20 cellular contexts compared by ENCODE assay signal in the genomic region with DNA sequence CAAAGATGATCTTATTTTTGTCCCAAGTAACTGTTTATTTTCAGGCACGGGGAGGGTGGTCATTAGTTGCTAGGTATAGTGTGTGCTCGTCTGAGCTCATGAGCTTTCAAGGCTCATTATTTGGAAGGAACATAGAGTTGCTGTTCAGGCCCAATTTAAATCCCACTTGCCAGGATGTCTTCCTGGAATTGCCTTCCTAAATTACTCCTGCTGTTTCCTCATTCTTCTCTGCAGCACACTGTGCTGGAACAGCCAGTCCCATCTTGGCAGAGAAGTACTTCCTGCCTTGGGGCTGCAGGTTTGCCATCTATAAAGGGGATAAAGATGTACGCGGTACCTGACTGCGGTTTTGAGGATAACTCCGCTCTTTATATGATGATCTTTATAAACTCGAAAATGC. TPM values are rescaled to one million over a fixed set of nuclear protein-coding genes. Genes with fewer than 3 reads are reported as not detected.
DNase-seq lines count a peak whose midpoint lies in the region; FAIRE-seq and TF ChIP-seq lines count a peak whose summit lies in the region.
"Had no signal": no experiment of that assay in that cellular context is flagged by ENCODE, and none has a peak within 500 bp of the region (broad histone marks: within the 10 kb centered on the region; RNA-seq: fewer than 3 reads in every experiment).

No MANE protein-coding gene starts in this region.

- no peak overlapping the region for H3K27ac ChIP-seq in keratinocyte (ENCODE audit: control insufficient read depth, insufficient read depth, low read length)
- H3K27ac ChIP-seq in prostate gland: peak overlapping the region; percentile 36 to 63
- H3K27ac ChIP-seq: foreskin keratinocyte, hepatocyte had no signal

- peak; percentile 36 for FAIRE-seq in keratinocyte (lab: Jason Lieb, UNC)
- FAIRE-seq: urothelium cell line had no signal

- POLR2A ChIA-PET in activated CD4-positive, alpha-beta memory T cell treated with anti-CD3 and anti-CD28 coated beads for 36 hours (lab: Charles Lee): no interaction called here

- no peaks in the 10 kb centered on the region for H3K36me3 ChIP-seq in NT2/D1 (ENCODE audit: insufficient read depth, insufficient read length, low read length)
- H3K36me3 ChIP-seq in keratinocyte (ENCODE audit: control insufficient read depth in 2 of 2, extremely low read depth in 1 of 2, insufficient read depth in 2 of 2, low read length in 2 of 2): no peaks in the 10 kb centered on the region
- H3K36me3 ChIP-seq in prostate gland: peaks cover 0 to 5% of the 10 kb centered on the region in 2 donors

- dilution Hi-C loops in keratinocyte (cut with MboI; ENCODE audit: extremely low pct_ligation_motif_present, low sequenced_read_pairs): no loop called here

- CTCF ChIA-PET in activated CD4-positive, alpha-beta memory T cell treated with anti-CD3 and anti-CD28 coated beads for 36 hours (lab: Charles Lee): no interaction called here

- H3K4me3 ChIP-seq in NT2/D1 (ENCODE audit: insufficient read length, low read depth) (no peak overlapping the region), keratinocyte (ENCODE audit: control insufficient read depth in 2 of 3, extremely low read depth in 1 of 3, insufficient read depth in 2 of 3, low read depth in 1 of 3, low read length in 3 of 3) (no peak overlapping the region), prostate gland (no peak overlapping the region)
- H3K4me3 ChIP-seq: hepatocyte had no signal

- no peaks in the 10 kb centered on the region for H3K27me3 ChIP-seq in NT2/D1 (ENCODE audit: insufficient read depth, insufficient read length)
- H3K27me3 ChIP-seq in keratinocyte (ENCODE audit: control insufficient read depth, extremely low read depth, insufficient read depth, low read length): peaks cover 4% of the 10 kb centered on the region
- no peaks in the 10 kb centered on the region for H3K27me3 ChIP-seq in prostate gland (replicated peaks; ENCODE audit: insufficient read depth)
- H3K27me3 ChIP-seq: hepatocyte had no signal

- no peaks in the 10 kb centered on the region for H4K20me1 ChIP-seq in keratinocyte (ENCODE audit: control insufficient read depth, extremely low read depth, insufficient read depth, low read length)

- no peak overlapping the region for H2AFZ ChIP-seq in keratinocyte (ENCODE audit: control insufficient read depth, low read length)
- H2AFZ ChIP-seq: hepatocyte had no signal

- no peaks in the 10 kb centered on the region for H3K9me3 Mint-ChIP-seq in activated CD4-positive, alpha-beta memory T cell treated with anti-CD3 and anti-CD28 coated beads for 36 hours
- H3K9me3 Mint-ChIP-seq: CD14-positive monocyte, IgD-negative memory B cell, memory B cell had no signal

- intact Hi-C loops in prostate gland (cut with DNase I): loop anchor here (5.0 kb wide), 1 partner anchor 34 kb away; no protein-coding TSS in a partner anchor
- intact Hi-C loops in activated CD4-positive, alpha-beta memory T cell treated with anti-CD3 and anti-CD28 coated beads for 36 hours (cut with micrococcal nuclease): no loop called here

- peak; percentile 43 for DNase-seq in Ammon's horn (ENCODE audit: low spot score)
- DNase-seq in NT2/D1 (ENCODE audit: low read depth, low spot score): no peak
- no peak for DNase-seq in keratinocyte (ENCODE audit: low read depth, low spot score)
- DNase-seq in prostate gland (ENCODE audit: low spot score): peak; percentile 62
- no peak for DNase-seq in AG20443 (ENCODE audit: low spot score)
- no peak for DNase-seq in stimulated activated CD4-positive, alpha-beta T cell treated with anti-CD3 and anti-CD28 coated beads, Interleukin-4, amount 100 ng/mL, for 24 hours
- DNase-seq in activated CD4-positive, alpha-beta memory T cell treated with anti-CD3 and anti-CD28 coated beads for 36 hours: no peak
- no peak for DNase-seq in RKO (ENCODE audit: low spot score)
- DNase-seq: activated CD4-positive, CD25-positive, alpha-beta regulatory T cell treated with anti-CD3 and anti-CD28 coated beads, Interleukin-2, amount 50 U/mL, for 72 hours; activated naive CD4-positive, alpha-beta T cell treated with Interleukin-2 at 50 U/mL for 16 hours; activated T-cell treated with anti-CD3 and anti-CD28 coated beads, Interleukin-2, amount 50 U/mL, for 1 hour; foreskin keratinocyte; naive thymus-derived CD4-positive, alpha-beta T cell; NCI-H748 treated with DMSO at 0.1 percent for 48 hours; SHP77 treated with DMSO at 0.1 percent for 48 hours had no signal

- H3K9me1 ChIP-seq in keratinocyte (ENCODE audit: control insufficient read depth, extremely low read depth, insufficient read depth, low read length): no peaks in the 10 kb centered on the region

- TF ChIP-seq POLR2A in prostate gland (IDR thresholded peaks at IDR 0.05): no peak

- H3K9ac ChIP-seq in NT2/D1 (ENCODE audit: insufficient read length, low read depth) (peak overlapping the region; percentile 21), keratinocyte (ENCODE audit: control insufficient read depth, extremely low read depth, insufficient read depth, low read length) (no peak overlapping the region)

- 29% methylated on average over 7 of the region's 7 CpGs for WGBS in prostate gland

- H3K4me1 ChIP-seq in NT2/D1 (ENCODE audit: insufficient read depth, insufficient read length) (peaks cover 2% of the 10 kb centered on the region), keratinocyte (ENCODE audit: control insufficient read depth, extremely low read depth, insufficient read depth, low read length) (no peaks in the 10 kb centered on the region), prostate gland (replicated peaks) (peaks cover 20% of the 10 kb centered on the region)
- H3K4me1 ChIP-seq: foreskin keratinocyte had no signal

- H3K79me2 ChIP-seq in keratinocyte (ENCODE audit: control insufficient read depth, insufficient read depth, low read length): no peaks in the 10 kb centered on the region
- H3K79me2 ChIP-seq: hepatocyte had no signal

- H3K4me3 Mint-ChIP-seq in activated CD4-positive, alpha-beta memory T cell treated with anti-CD3 and anti-CD28 coated beads for 36 hours: no peak overlapping the region
- H3K4me3 Mint-ChIP-seq: CD14-positive monocyte; memory B cell; naive thymus-derived CD4-positive, alpha-beta T cell had no signal

- H3K27ac Mint-ChIP-seq in activated CD4-positive, alpha-beta memory T cell treated with anti-CD3 and anti-CD28 coated beads for 36 hours: no peak overlapping the region
- H3K27ac Mint-ChIP-seq: CD14-positive monocyte; memory B cell; naive thymus-derived CD4-positive, alpha-beta T cell had no signal

- no peaks in the 10 kb centered on the region for H3K36me3 Mint-ChIP-seq in activated CD4-positive, alpha-beta memory T cell treated with anti-CD3 and anti-CD28 coated beads for 36 hours
- H3K36me3 Mint-ChIP-seq: CD14-positive monocyte; memory B cell; naive thymus-derived CD4-positive, alpha-beta T cell had no signal

- TF ChIP-seq CTCF in keratinocyte (optimal IDR thresholded peaks at IDR 0.05 in 1 of 3, IDR thresholded peaks at IDR 0.05 in 1 of 3, conservative IDR thresholded peaks at IDR 0.05 in 1 of 3; ENCODE audit: extremely low read depth in 1 of 3, insufficient read depth in 2 of 3, low read length in 3 of 3): no peak
- TF ChIP-seq CTCF in prostate gland (IDR thresholded peaks at IDR 0.05): no peak

- no peak overlapping the region for H3K4me2 ChIP-seq in keratinocyte (ENCODE audit: control insufficient read depth, extremely low read depth, insufficient read depth, low read depth, low read length)
- H3K4me2 ChIP-seq: hepatocyte had no signal

- peaks cover 5% of the 10 kb centered on the region for H3K27me3 Mint-ChIP-seq in activated CD4-positive, alpha-beta memory T cell treated with anti-CD3 and anti-CD28 coated beads for 36 hours

- no peaks in the 10 kb centered on the region for H3K4me1 Mint-ChIP-seq in activated CD4-positive, alpha-beta memory T cell treated with anti-CD3 and anti-CD28 coated beads for 36 hours (ENCODE audit: low read depth)
- H3K4me1 Mint-ChIP-seq: CD14-positive monocyte; IgD-negative memory B cell; memory B cell; naive thymus-derived CD4-positive, alpha-beta T cell had no signal

- H3K9me3 ChIP-seq in NT2/D1 (ENCODE audit: insufficient read depth, low read length) (no peaks in the 10 kb centered on the region), keratinocyte (ENCODE audit: control insufficient read depth, low read depth, low read length) (no peaks in the 10 kb centered on the region), prostate gland (no peaks in the 10 kb centered on the region)

RNA-seq across cellular contexts. Expression of gene GREB1, which starts 37.3 kb away (rescaled TPM):
- 0.02 to 0.13 TPM (median 0.03 TPM) in 3 replicates for polyA plus RNA-seq in keratinocyte
- not detected for polyA plus RNA-seq in keratinocyte (2011; ENCODE audit: low read depth)
- polyA plus RNA-seq in keratinocyte (2011; cell fraction: cytosol; rRNA removed): 0.06 and 0.17 TPM in 2 replicates
- polyA plus RNA-seq in keratinocyte (2011; cell fraction: nucleus; rRNA removed): 0.09 and 0.16 TPM in 2 replicates
- polyA plus RNA-seq in keratinocyte (2012; ENCODE audit: low replicate concordance): 0.06 and 0.10 TPM in 2 replicates
- polyA minus RNA-seq in keratinocyte: 0.10 to 0.16 TPM in 2 of 3 replicates, not detected in the other
- not detected for polyA minus RNA-seq in keratinocyte (2011; cell fraction: cytosol; rRNA and poly(A)+ RNA removed)
- polyA minus RNA-seq in keratinocyte (2011; cell fraction: nucleus; rRNA and poly(A)+ RNA removed): 0.16 and 0.21 TPM in 2 replicates
- 100 to 1,000 TPM; 224 to 392 TPM for total RNA-seq in prostate gland
- total RNA-seq in activated CD4-positive, alpha-beta memory T cell treated with anti-CD3 and anti-CD28 coated beads for 36 hours: under 1 TPM; 0.29 to 0.81 TPM
- polyA plus RNA-seq: CD14-positive monocyte; foreskin keratinocyte; IgD-negative memory B cell; naive thymus-derived CD4-positive, alpha-beta T cell had no signal

Comparison
In these comparisons a context has a peak if more than half of its experiments do, and no peak if none do; other contexts are left out.
1. DNase-seq: peak in Ammon's horn (single experiment) and prostate gland (single experiment); none in NT2/D1 (single experiment), keratinocyte (single experiment), AG20443 (single experiment), stimulated activated CD4-positive, alpha-beta T cell treated with anti-CD3 and anti-CD28 coated beads, Interleukin-4, amount 100 ng/mL, for 24 hours (single experiment), activated CD4-positive, alpha-beta memory T cell treated with anti-CD3 and anti-CD28 coated beads for 36 hours (single experiment) and RKO (single experiment).
2. RNA of gene GREB1, which starts 37.3 kb away (total RNA-seq): 224 to 392 TPM in prostate gland; 0.29 to 0.81 TPM in activated CD4-positive, alpha-beta memory T cell treated with anti-CD3 and anti-CD28 coated beads for 36 hours; every median in the first group is over 100 times any median in the second.